1 cellular context compared by ENCODE assay signal in genomic region chr7:157336383-157337315, GRCh38.
TF ChIP-seq lines count a peak whose summit lies in the region.

DNAJB6 (plus strand) TSS chr7:157337004; CDS start chr7:157358573, 21,569 bp downstream.

TF ChIP-seq in HepG2, 621 proteins besides CTCF, POLR2A, EP300 and RAD21 (continued from another document and continues in another):
- no peak for TF ChIP-seq CERS6 (CRISPR knock-in tag; IDR thresholded peaks at IDR 0.05)
- TF ChIP-seq ZSCAN30 (CRISPR knock-in tag; IDR thresholded peaks at IDR 0.05) = no peak
- no peak for TF ChIP-seq ZNF691 (CRISPR knock-in tag; IDR thresholded peaks at IDR 0.05; ENCODE audit: borderline replicate concordance, low read depth)
- no peak for TF ChIP-seq ZSCAN29 (CRISPR knock-in tag; conservative IDR thresholded peaks at IDR 0.05)
- TF ChIP-seq ATF6 (CRISPR knock-in tag; conservative IDR thresholded peaks at IDR 0.05) = no peak
- TF ChIP-seq SKI (IDR thresholded peaks at IDR 0.05; ENCODE audit: partially characterized antibody) = no peak
- no peak for TF ChIP-seq SMYD3 (CRISPR knock-in tag; IDR thresholded peaks at IDR 0.05)
- no peak for TF ChIP-seq EEA1 (CRISPR knock-in tag; IDR thresholded peaks at IDR 0.05; ENCODE audit: borderline replicate concordance)
- TF ChIP-seq ZBTB49 (CRISPR knock-in tag; IDR thresholded peaks at IDR 0.05; ENCODE audit: borderline replicate concordance) = no peak
- TF ChIP-seq ZNF570 (CRISPR knock-in tag; IDR thresholded peaks at IDR 0.05; ENCODE audit: borderline replicate concordance) = no peak
- no peak for TF ChIP-seq ZNF879 (CRISPR knock-in tag; IDR thresholded peaks at IDR 0.05)
- TF ChIP-seq YY1 (IDR thresholded peaks at IDR 0.05; ENCODE audit: insufficient read depth, insufficient replicate concordance, low read depth, low read length) = no peak
- TF ChIP-seq ZMYM4 (CRISPR knock-in tag; IDR thresholded peaks at IDR 0.05) = peak; percentile 36
- TF ChIP-seq ZNF18 (CRISPR knock-in tag; IDR thresholded peaks at IDR 0.05; ENCODE audit: insufficient replicate concordance) = no peak
- TF ChIP-seq ZNF7 (CRISPR knock-in tag; IDR thresholded peaks at IDR 0.05) = no peak
- no peak for TF ChIP-seq FOXP1 (IDR thresholded peaks at IDR 0.05)
- peak; percentile 54 for TF ChIP-seq FOXP1 (CRISPR knock-in tag; IDR thresholded peaks at IDR 0.05)
- no peak for TF ChIP-seq TIGD3 (CRISPR knock-in tag; IDR thresholded peaks at IDR 0.05; ENCODE audit: borderline replicate concordance)
- no peak; the same call in 1 of the 2 replicates for TF ChIP-seq NCOA2 (CRISPR knock-in tag; IDR thresholded peaks at IDR 0.05)
- peak; percentile 71; the same call in 1 of the 2 replicates for TF ChIP-seq ZGPAT (CRISPR knock-in tag; IDR thresholded peaks at IDR 0.05)
- no peak for TF ChIP-seq MBD4 (IDR thresholded peaks at IDR 0.05; ENCODE audit: borderline replicate concordance, low read length)
- TF ChIP-seq KMT2A (CRISPR knock-in tag; IDR thresholded peaks at IDR 0.05) = peak; percentile 34; the same call in 1 of the 2 replicates
- TF ChIP-seq RXRA (CRISPR knock-in tag; IDR thresholded peaks at IDR 0.05) = peak; percentile 32; the same call in 1 of the 2 replicates
- TF ChIP-seq ZNF563 (CRISPR knock-in tag; IDR thresholded peaks at IDR 0.05) = peak; percentile 68; the same call in 1 of the 2 replicates
- TF ChIP-seq KDM2A (CRISPR knock-in tag; IDR thresholded peaks at IDR 0.05; ENCODE audit: borderline replicate concordance, low read depth) = peak; percentile 80; the same call in 1 of the 2 replicates
- TF ChIP-seq PAX8 (CRISPR knock-in tag; IDR thresholded peaks at IDR 0.05; ENCODE audit: borderline replicate concordance) = no peak
- TF ChIP-seq ZNF350 (CRISPR knock-in tag; IDR thresholded peaks at IDR 0.05; ENCODE audit: borderline replicate concordance, low read depth) = peak; percentile 67
- TF ChIP-seq ZFP91 (CRISPR knock-in tag; IDR thresholded peaks at IDR 0.05; ENCODE audit: borderline replicate concordance) = peak; percentile 32
- no peak for TF ChIP-seq ZKSCAN8 (CRISPR knock-in tag; IDR thresholded peaks at IDR 0.05; ENCODE audit: borderline replicate concordance)
- peak; percentile 64; the same call in 1 of the 2 replicates for TF ChIP-seq ZNF501 (CRISPR knock-in tag; IDR thresholded peaks at IDR 0.05)
- no peak for TF ChIP-seq ZNF556 (CRISPR knock-in tag; IDR thresholded peaks at IDR 0.05; ENCODE audit: borderline replicate concordance)
- no peak; the same call in 1 of the 2 replicates for TF ChIP-seq ZBTB7A (CRISPR knock-in tag; IDR thresholded peaks at IDR 0.05)
- TF ChIP-seq LRRFIP1 (CRISPR knock-in tag; conservative IDR thresholded peaks at IDR 0.05) = no peak
- no peak for TF ChIP-seq BATF2 (CRISPR knock-in tag; IDR thresholded peaks at IDR 0.05)
- no peak for TF ChIP-seq MATR3 (CRISPR knock-in tag; IDR thresholded peaks at IDR 0.05)
- no peak for TF ChIP-seq ELK4 (CRISPR knock-in tag; IDR thresholded peaks at IDR 0.05; ENCODE audit: borderline replicate concordance)
- TF ChIP-seq ZFP62 (CRISPR knock-in tag; IDR thresholded peaks at IDR 0.05) = no peak
- no peak for TF ChIP-seq ZNF816 (CRISPR knock-in tag; IDR thresholded peaks at IDR 0.05; ENCODE audit: borderline replicate concordance)
- no peak for TF ChIP-seq GFI1 (CRISPR knock-in tag; IDR thresholded peaks at IDR 0.05; ENCODE audit: borderline replicate concordance)
- TF ChIP-seq HOXD1 (CRISPR knock-in tag; IDR thresholded peaks at IDR 0.05) = 0 out of 2 replicates have a peak, but pooled peaks have one; percentile 19
- no peak for TF ChIP-seq U2AF2 (IDR thresholded peaks at IDR 0.05; ENCODE audit: low read depth, low read length)
